ENCODE assay signal across 8 cellular contexts in genomic region chr3:20040476-20041196, GRCh38. TPM values are rescaled to one million over a fixed set of nuclear protein-coding genes. Genes with fewer than 3 reads are reported as not detected.
DNase-seq lines count a peak whose midpoint lies in the region; ATAC-seq, FAIRE-seq and TF ChIP-seq lines count a peak whose summit lies in the region.

No MANE protein-coding gene starts in this region.

- intact Hi-C loops in kidney (cut with DNase I), result no loop called here

- FAIRE-seq in kidney (lab: Jason Lieb, UNC), result no peak

- ATAC-seq in HG02884 (IDR thresholded peaks at IDR 0.05; ENCODE audit: unreplicated experiment), result peak; percentile 28

- peak overlapping the region; percentile 52 to 78 for H3K9ac ChIP-seq in kidney (ENCODE audit: low read length in 2 of 2)

- H3K4me1 ChIP-seq in kidney (ENCODE audit: control insufficient read depth in 1 of 2, insufficient read depth in 1 of 2, low read depth in 1 of 2, low read length in 2 of 2), result peaks cover 19% of the 10 kb centered on the region in 2 donors

- peak; percentile 13 for TF ChIP-seq CTCF in kidney (IDR thresholded peaks at IDR 0.05; ENCODE audit: borderline replicate concordance, extremely low read depth, insufficient read depth)

- H3K36me3 ChIP-seq in kidney (ENCODE audit: control insufficient read depth in 1 of 2, insufficient read depth in 2 of 2, low read length in 2 of 2), result no peaks in the 10 kb centered on the region

- H3K27ac ChIP-seq in kidney (ENCODE audit: low read depth in 2 of 2, low read length in 2 of 2), result peak overlapping the region; percentile 80 to 88

- H3K9me3 ChIP-seq in kidney (ENCODE audit: control insufficient read depth in 1 of 2, low read length in 2 of 2), result no peaks in the 10 kb centered on the region

- peak overlapping the region; percentile 78 to 82 for H3K4me3 ChIP-seq in kidney (ENCODE audit: low read length in 2 of 2)

- DNase-seq in NCI-H748 (lab: John Stamatoyannopoulos, UW; ENCODE audit: unreplicated experiment), result peak; percentile 57
- DNase-seq in NCI-H748 treated with DMSO at 0.1 percent for 48 hours (lab: John Stamatoyannopoulos, UW), result no peak
- peak; percentile 38 for DNase-seq in NCI-H2029 treated with DMSO at 0.1 percent for 48 hours (lab: John Stamatoyannopoulos, UW)
- DNase-seq in activated CD4-positive, CD25-positive, alpha-beta regulatory T cell treated with anti-CD3 and anti-CD28 coated beads, Interleukin-2, amount 50 U/mL, for 16 hours (ENCODE audit: low read depth, low spot score), result peak; percentile 36
- peak; percentile 67 for DNase-seq in cerebellar cortex (ENCODE audit: low spot score)
- DNase-seq in kidney, result peak; percentile 92
- peak; percentile 36 to 46 for DNase-seq in stimulated activated CD4-positive, alpha-beta T cell treated with anti-CD3 and anti-CD28 coated beads, Interleukin-15, amount 100 ng/mL, for 1 hour (ENCODE audit: low read depth in 1 of 2, low spot score in 1 of 2)

RNA-seq across cellular contexts. Expression of gene KAT2B, which starts 0.4 kb away (rescaled TPM):
- total RNA-seq in kidney, result 30.1 TPM
- polyA plus RNA-seq in kidney (ENCODE audit: insufficient read depth, low read depth, low replicate concordance), result 9.5 TPM

RNA-seq across cellular contexts. Expression of gene PP2D1, which starts 28.6 kb away (rescaled TPM):
- not detected for total RNA-seq in kidney
- polyA plus RNA-seq in kidney (ENCODE audit: insufficient read depth, low read depth, low replicate concordance), result not detected
